ENCODE assay signal across 17 cellular contexts in the genomic region with DNA sequence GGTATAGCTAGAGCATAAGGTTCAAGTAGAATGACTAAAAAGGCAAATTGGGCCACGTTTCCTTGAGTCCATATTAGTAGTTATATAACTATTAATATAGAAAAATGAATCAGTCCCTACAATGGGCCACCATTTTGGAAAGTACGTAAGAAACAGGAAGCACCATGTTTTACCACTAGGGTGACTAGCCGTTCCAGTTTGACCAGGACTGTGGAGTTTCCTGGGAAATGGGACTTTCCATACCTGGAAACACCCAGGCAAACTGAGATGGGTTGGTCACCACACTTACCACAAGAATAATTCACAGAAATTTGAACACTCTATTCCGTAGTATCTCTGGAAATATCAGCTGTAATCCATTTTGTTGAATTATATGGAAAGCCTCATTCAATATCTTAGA. TPM values are rescaled to one million over a fixed set of nuclear protein-coding genes. Genes with fewer than 3 reads are reported as not detected.
DNase-seq lines count a peak whose midpoint lies in the region; ATAC-seq and TF ChIP-seq lines count a peak whose summit lies in the region.
"Had no signal": no experiment of that assay in that cellular context is flagged by ENCODE, and none has a peak within 500 bp of the region (broad histone marks: within the 10 kb centered on the region; RNA-seq: fewer than 3 reads in every experiment).

No MANE protein-coding gene starts in this region.

- 0 out of 2 replicates have a peak, but pooled peaks cover 4% of the 10 kb centered on the region for H3K36me3 ChIP-seq in PC-3 (ENCODE audit: low read depth, low read length)
- H3K36me3 ChIP-seq in left ventricle myocardium inferior: no peaks in the 10 kb centered on the region
- H3K36me3 ChIP-seq: vagina had no signal

- peaks cover 37% of the 10 kb centered on the region for H3K4me1 Mint-ChIP-seq in stimulated activated naive CD8-positive, alpha-beta T cell treated with anti-CD3 and anti-CD28 coated beads, Interleukin-15, Interleukin-2, amounts not matched to agents 100 ng/mL and 50 ng/mL, for 24 hours (ENCODE audit: low read depth)
- H3K4me1 Mint-ChIP-seq in type B pancreatic cell (ENCODE audit: unreplicated experiment): peaks cover 8% of the 10 kb centered on the region

- H3K27me3 Mint-ChIP-seq in stimulated activated naive CD8-positive, alpha-beta T cell treated with anti-CD3 and anti-CD28 coated beads, Interleukin-15, Interleukin-2, amounts not matched to agents 100 ng/mL and 50 ng/mL, for 24 hours: peaks cover 10% of the 10 kb centered on the region
- peaks cover 22% of the 10 kb centered on the region for H3K27me3 Mint-ChIP-seq in type B pancreatic cell

- peaks cover 25% of the 10 kb centered on the region for H3K36me3 Mint-ChIP-seq in stimulated activated naive CD8-positive, alpha-beta T cell treated with anti-CD3 and anti-CD28 coated beads, Interleukin-15, Interleukin-2, amounts not matched to agents 100 ng/mL and 50 ng/mL, for 24 hours (ENCODE audit: low read depth)
- peaks cover 16% of the 10 kb centered on the region for H3K36me3 Mint-ChIP-seq in type B pancreatic cell

- no peaks in the 10 kb centered on the region for H3K9me3 Mint-ChIP-seq in stimulated activated naive CD8-positive, alpha-beta T cell treated with anti-CD3 and anti-CD28 coated beads, Interleukin-15, Interleukin-2, amounts not matched to agents 100 ng/mL and 50 ng/mL, for 24 hours
- no peaks in the 10 kb centered on the region for H3K9me3 Mint-ChIP-seq in type B pancreatic cell
- H3K9me3 Mint-ChIP-seq: activated naive CD4-positive, alpha-beta T cell treated with anti-CD3 and anti-CD28 coated beads for 36 hours had no signal

- TF ChIP-seq CTCF in PC-3 (conservative IDR thresholded peaks at IDR 0.05; ENCODE audit: low read depth, low read length) (no peak; the same call in 1 of the 2 replicates), epithelial cell of esophagus (IDR thresholded peaks at IDR 0.05; ENCODE audit: insufficient read depth, low read depth, low read length, missing control alignments) (no peak), type B pancreatic cell (conservative IDR thresholded peaks at IDR 0.05) (no peak), left ventricle myocardium inferior (IDR thresholded peaks at IDR 0.05; ENCODE audit: borderline replicate concordance) (no peak)

- H3K4me3 Mint-ChIP-seq in stimulated activated naive CD8-positive, alpha-beta T cell treated with anti-CD3 and anti-CD28 coated beads, Interleukin-15, Interleukin-2, amounts not matched to agents 100 ng/mL and 50 ng/mL, for 24 hours: peak overlapping the region; percentile 30
- H3K4me3 Mint-ChIP-seq in type B pancreatic cell: peak overlapping the region; percentile 63
- H3K4me3 Mint-ChIP-seq: activated CD8-positive, alpha-beta memory T cell treated with anti-CD3 and anti-CD28 coated beads, Interleukin-2, amount 10 ng/mL, durations not matched to agents 7 days and 5 days; activated naive CD4-positive, alpha-beta T cell treated with anti-CD3 and anti-CD28 coated beads for 36 hours had no signal

- no peak overlapping the region for H3K27ac Mint-ChIP-seq in stimulated activated naive CD8-positive, alpha-beta T cell treated with anti-CD3 and anti-CD28 coated beads, Interleukin-15, Interleukin-2, amounts not matched to agents 100 ng/mL and 50 ng/mL, for 24 hours
- peak overlapping the region; percentile 53 for H3K27ac Mint-ChIP-seq in type B pancreatic cell
- H3K27ac Mint-ChIP-seq: activated naive CD4-positive, alpha-beta T cell treated with anti-CD3 and anti-CD28 coated beads for 36 hours had no signal

- H3K4me3 ChIP-seq in PC-3 (ENCODE audit: low read length) (no peak overlapping the region), epithelial cell of esophagus (ENCODE audit: low read length) (no peak overlapping the region), left ventricle myocardium inferior (no peak overlapping the region)
- H3K4me3 ChIP-seq: body of pancreas, vagina had no signal

- H3K27ac ChIP-seq in PC-3 (ENCODE audit: low read length) (peak overlapping the region; percentile 23), left ventricle myocardium inferior (replicated peaks) (no peak overlapping the region)
- H3K27ac ChIP-seq: body of pancreas, vagina had no signal

- H3K27me3 ChIP-seq in PC-3 (ENCODE audit: low read length) (no peaks in the 10 kb centered on the region), left ventricle myocardium inferior (ENCODE audit: low read depth) (peaks cover 20% of the 10 kb centered on the region)
- H3K27me3 ChIP-seq: body of pancreas, vagina had no signal

- H3K9ac ChIP-seq in PC-3 (ENCODE audit: low read length): no peak overlapping the region

- H3K9me2 ChIP-seq in PC-3 (replicated peaks; ENCODE audit: low read length): no peaks in the 10 kb centered on the region

- BruUV-seq in PC-3 (replicated peaks; lab: Mats Ljungman, UMichigan): no TSS peak

- H3K4me2 ChIP-seq in PC-3 (ENCODE audit: low read length): 0 out of 2 replicates have a peak overlapping the region, but pooled peaks have one; percentile 9

- no peak for ATAC-seq in stimulated activated naive CD8-positive, alpha-beta T cell treated with anti-CD3 and anti-CD28 coated beads, Interleukin-15, Interleukin-2, amounts not matched to agents 100 U/mL and 50 U/mL, for 24 hours
- ATAC-seq in PC-3: no peak
- no peak for ATAC-seq in GM18502 (IDR thresholded peaks at IDR 0.05; ENCODE audit: poor library complexity, unreplicated experiment)
- no peak for ATAC-seq in HG03460 (IDR thresholded peaks at IDR 0.05; ENCODE audit: unreplicated experiment)
- ATAC-seq: activated CD8-positive, alpha-beta memory T cell treated with anti-CD3 and anti-CD28 coated beads, Interleukin-2, amount 10 ng/mL, durations not matched to agents 7 days and 5 days; body of pancreas had no signal

- POLR2A ChIA-PET in PC-3 (lab: Charles Lee; ENCODE audit: unreplicated experiment): no interaction called here

- DNase-seq in stimulated activated naive CD8-positive, alpha-beta T cell treated with anti-CD3 and anti-CD28 coated beads, Interleukin-15, Interleukin-2, amounts not matched to agents 100 U/mL and 50 U/mL, for 24 hours: no peak
- DNase-seq in PC-3: peak; percentile 42
- DNase-seq in epithelial cell of esophagus (ENCODE audit: low read depth): peak; percentile 76
- no peak for DNase-seq in type B pancreatic cell (ENCODE audit: extremely low spot score, unreplicated experiment)
- no peak for DNase-seq in left ventricle myocardium inferior
- DNase-seq: activated CD8-positive, alpha-beta memory T cell treated with anti-CD3 and anti-CD28 coated beads, Interleukin-2, amount 10 ng/mL, durations not matched to agents 7 days and 5 days; activated naive CD4-positive, alpha-beta T cell treated with anti-CD3 and anti-CD28 coated beads for 36 hours; body of pancreas; Calu3; NCI-H2029 treated with DMSO at 0.1 percent for 48 hours; NCI-H526 treated with DMSO at 0.1 percent for 48 hours; T-helper 1 cell had no signal

- intact Hi-C loops in PC-3 (cut with micrococcal nuclease) (loop anchor here (5.0 kb wide), 1 partner anchor 137 kb away; no protein-coding TSS in a partner anchor), left ventricle myocardium inferior (cut with micrococcal nuclease) (no loop called here)

- no peaks in the 10 kb centered on the region for H3F3A ChIP-seq in PC-3 (ENCODE audit: low read length, unreplicated experiment)

- no peaks in the 10 kb centered on the region for H4K20me1 ChIP-seq in PC-3 (ENCODE audit: low read length)

- no peaks in the 10 kb centered on the region for H3K9me3 ChIP-seq in PC-3 (ENCODE audit: low read length)
- no peaks in the 10 kb centered on the region for H3K9me3 ChIP-seq in left ventricle myocardium inferior (replicated peaks)
- H3K9me3 ChIP-seq: body of pancreas, vagina had no signal

- peaks cover 54% of the 10 kb centered on the region for H3K4me1 ChIP-seq in PC-3 (ENCODE audit: insufficient read depth, low read length)
- peaks cover 23% of the 10 kb centered on the region for H3K4me1 ChIP-seq in left ventricle myocardium inferior

- H2AFZ ChIP-seq in PC-3 (ENCODE audit: low read length): peak overlapping the region; percentile 28; the same call in 1 of the 2 replicates

- CTCF ChIA-PET in PC-3 (lab: Charles Lee): no interaction called here

- peaks cover 29% of the 10 kb centered on the region for H3K79me2 ChIP-seq in PC-3 (ENCODE audit: low read length)

RNA-seq across cellular contexts. Expression of a gene that starts 2.1 kb away (rescaled TPM):
- total RNA-seq in PC-3 (2014; rRNA removed) (25.6 and 36.8 TPM in 2 replicates), type B pancreatic cell (ENCODE audit: low replicate concordance) (39.6 and 57.6 TPM in 2 replicates), left ventricle myocardium inferior (13.9 TPM)

RNA-seq across cellular contexts. Expression of a gene that starts 58.3 kb away (rescaled TPM):
- total RNA-seq in PC-3 (2014; rRNA removed) (4.3 and 8.6 TPM in 2 replicates), type B pancreatic cell (ENCODE audit: low replicate concordance) (0.68 and 8.9 TPM in 2 replicates), left ventricle myocardium inferior (not detected)
- total RNA-seq: activated naive CD4-positive, alpha-beta T cell treated with anti-CD3 and anti-CD28 coated beads for 36 hours; fibroblast of lung had no signal

Comparison
In these comparisons a context has a peak if more than half of its experiments do, and no peak if none do; other contexts are left out.
1. DNase-seq: peak in PC-3 (single experiment) and epithelial cell of esophagus (single experiment); none in stimulated activated naive CD8-positive, alpha-beta T cell treated with anti-CD3 and anti-CD28 coated beads, Interleukin-15, Interleukin-2, amounts not matched to agents 100 U/mL and 50 U/mL, for 24 hours (single experiment), type B pancreatic cell (single experiment) and left ventricle myocardium inferior (single experiment).